15 cellular contexts compared by ENCODE assay signal in genomic region chr13:44240611-44241010, GRCh38.
A peak's percentile ranks its signal among the peaks of the same experiment; 100 is the strongest.
DNase-seq lines count a peak whose midpoint lies in the region; ATAC-seq and TF ChIP-seq lines count a peak whose summit lies in the region.
"Had no signal": no experiment of that assay in that cellular context is flagged by ENCODE, and none has a peak within 500 bp of the region (broad histone marks: within the 10 kb centered on the region; RNA-seq: fewer than 3 reads in every experiment).

No MANE protein-coding gene starts in this region.

- H3K9ac ChIP-seq in BLaER1 treated with 17β-estradiol and CSF1 and Interleukin-3, amounts not matched to agents 10 nM and 100 nM = peak overlapping the region in 1 of 11 experiments; percentile 20; a peak in 1 of 22 replicates

- peaks cover 94% of the 10 kb centered on the region for H3K4me1 Mint-ChIP-seq in nephron progenitor cell

- no TSS peak for BruUV-seq in OCI-LY7 (replicated peaks; lab: Mats Ljungman, UMichigan)

- no peaks in the 10 kb centered on the region for H4K20me1 ChIP-seq in BLaER1 treated with 17β-estradiol and CSF1 and Interleukin-3, amounts not matched to agents 10 nM and 100 nM
- H4K20me1 ChIP-seq in OCI-LY7 (ENCODE audit: insufficient read depth, low read length) = no peaks in the 10 kb centered on the region

- H3K4me2 ChIP-seq in BLaER1 treated with 17β-estradiol and CSF1 and Interleukin-3, amounts not matched to agents 10 nM and 100 nM = peak overlapping the region in 8 of 11 experiments; percentile 14 to 88 (median 74); a peak in 12 of 22 replicates
- H3K4me2 ChIP-seq in OCI-LY7 (ENCODE audit: low read length) = no peak overlapping the region

- H3K4me3 Mint-ChIP-seq in nephron progenitor cell = peak overlapping the region; percentile 0
- H3K4me3 Mint-ChIP-seq: B cell; CD4-positive, alpha-beta T cell; H9 had no signal

- no peaks in the 10 kb centered on the region for H3K27me3 ChIP-seq in BLaER1 treated with 17β-estradiol and CSF1 and Interleukin-3, amounts not matched to agents 10 nM and 100 nM

- DNase-seq in NCI-H524 treated with DMSO at 0.1 percent for 48 hours (lab: John Stamatoyannopoulos, UW) (peak; percentile 9), OCI-LY7 (ENCODE audit: low spot score) (no peak), nephron progenitor cell (no peak)
- no peak for DNase-seq in effector CD4-positive, alpha-beta T cell
- DNase-seq in activated CD4-positive, CD25-positive, alpha-beta regulatory T cell treated with anti-CD3 and anti-CD28 coated beads, Interleukin-2, amount 50 U/mL, for 72 hours = no peak
- DNase-seq: Caco-2; CD4-positive, alpha-beta T cell; DMS153; DMS79; GF-D8; H9 had no signal

- no peak overlapping the region for H3K4me3 ChIP-seq in BLaER1 treated with 17β-estradiol and CSF1 and Interleukin-3, amounts not matched to agents 10 nM and 100 nM
- H3K4me3 ChIP-seq in OCI-LY7 (ENCODE audit: low read depth, low read length, poor library complexity, severe bottlenecking) = no peak overlapping the region

- no peak for ATAC-seq in HG02623 (IDR thresholded peaks at IDR 0.05; ENCODE audit: unreplicated experiment)

- H3K27me3 Mint-ChIP-seq in nephron progenitor cell (ENCODE audit: low read depth, poor library complexity) = peaks cover 3% of the 10 kb centered on the region

- TF ChIP-seq CTCF in OCI-LY7 (conservative IDR thresholded peaks at IDR 0.05; ENCODE audit: low read length) = no peak
- no peak for TF ChIP-seq CTCF in nephron progenitor cell (IDR thresholded peaks at IDR 0.05)

- peaks cover 65 to 99% (median 86%) of the 10 kb centered on the region in 10 experiments for H3K4me1 ChIP-seq in BLaER1 treated with 17β-estradiol and CSF1 and Interleukin-3, amounts not matched to agents 10 nM and 100 nM
- peaks cover 38% of the 10 kb centered on the region for H3K4me1 ChIP-seq in OCI-LY7 (ENCODE audit: insufficient read depth, low read length, poor library complexity, severe bottlenecking)

- H3K9me3 Mint-ChIP-seq in nephron progenitor cell = no peaks in the 10 kb centered on the region
- H3K9me3 Mint-ChIP-seq: CD4-positive, alpha-beta T cell; H9 had no signal

- H3K79me2 ChIP-seq in OCI-LY7 (ENCODE audit: insufficient read depth, low read depth, low read length) = no peaks in the 10 kb centered on the region

- CTCF ChIA-PET in OCI-LY7 (lab: Charles Lee; ENCODE audit: unreplicated experiment) = no interaction called here

- no peaks in the 10 kb centered on the region for H3K36me3 Mint-ChIP-seq in nephron progenitor cell (ENCODE audit: low read depth)

- peak overlapping the region in 5 of 11 experiments; percentile 76 to 99 (median 95); a peak in 9 of 22 replicates for H3K27ac ChIP-seq in BLaER1 treated with 17β-estradiol and CSF1 and Interleukin-3, amounts not matched to agents 10 nM and 100 nM
- no peak overlapping the region for H3K27ac ChIP-seq in OCI-LY7 (ENCODE audit: low read depth, low read length, poor library complexity, severe bottlenecking)
- H3K27ac ChIP-seq: C4-2B had no signal

- peak overlapping the region; percentile 44; the same call in 1 of the 2 replicates for H2AFZ ChIP-seq in OCI-LY7 (ENCODE audit: low read length)

- intact Hi-C loops in OCI-LY7 (cut with micrococcal nuclease; ENCODE audit: unreplicated experiment) = loop anchor here (10.0 kb wide), 1 partner anchor 336 kb away; no protein-coding TSS in a partner anchor

- H3K27ac Mint-ChIP-seq in nephron progenitor cell = peak overlapping the region; percentile 55
- H3K27ac Mint-ChIP-seq: B cell; CD4-positive, alpha-beta T cell; H9 had no signal

- no peaks in the 10 kb centered on the region for H3K9me2 ChIP-seq in OCI-LY7 (ENCODE audit: insufficient read depth, low read length)

- POLR2A ChIA-PET in OCI-LY7 (lab: Charles Lee) = interaction anchor here (1.1 to 1.7 kb wide), 2 partner anchors 34 to 196 kb away, joined by 3 to 6 read pairs; no protein-coding TSS in a partner anchor

- no peaks in the 10 kb centered on the region for H3K36me3 ChIP-seq in BLaER1 treated with 17β-estradiol and CSF1 and Interleukin-3, amounts not matched to agents 10 nM and 100 nM
- no peaks in the 10 kb centered on the region for H3K36me3 ChIP-seq in OCI-LY7 (ENCODE audit: insufficient read depth, low read length)

- peaks cover 0 to 20% (median 0%) of the 10 kb centered on the region in 11 experiments; a peak in 8 of 22 replicates for H3K9me3 ChIP-seq in BLaER1 treated with 17β-estradiol and CSF1 and Interleukin-3, amounts not matched to agents 10 nM and 100 nM (replicated peaks in 1 of 11)
- no peaks in the 10 kb centered on the region for H3K9me3 ChIP-seq in OCI-LY7 (ENCODE audit: low read length)
- H3K9me3 ChIP-seq: Caco-2 had no signal
